Comparison of ENCODE assay signal across 8 cellular contexts in the genomic region with DNA sequence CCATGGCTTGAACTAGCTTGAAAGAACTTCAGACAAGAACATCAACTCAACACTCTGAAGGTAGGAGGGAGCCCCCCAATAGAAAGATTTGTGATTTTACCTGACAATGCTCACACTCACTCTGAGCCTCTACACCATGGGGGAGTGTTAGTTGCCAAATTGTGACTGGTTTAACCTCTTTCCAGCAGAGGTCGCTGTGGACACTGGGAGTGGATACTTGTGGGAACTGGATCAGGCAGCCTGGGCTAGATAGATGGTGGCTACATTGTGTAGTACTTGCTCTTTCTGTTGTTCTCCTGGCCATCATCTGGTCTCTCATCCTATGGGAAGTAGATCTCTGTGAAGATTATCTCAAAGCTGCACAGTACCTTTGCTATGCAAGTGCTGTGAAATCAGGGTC. TPM values are rescaled to one million over a fixed set of nuclear protein-coding genes. Genes with fewer than 3 reads are reported as not detected.
DNase-seq lines count a peak whose midpoint lies in the region; ATAC-seq, FAIRE-seq and TF ChIP-seq lines count a peak whose summit lies in the region.

No MANE protein-coding gene starts in this region.

- FAIRE-seq in GM12878 (lab: Jason Lieb, UNC): peak; percentile 95

- DNase-seq in HPDE6-E6E7 (ENCODE audit: extremely low spot score) (peak; percentile 67), NCI-H69 (lab: John Stamatoyannopoulos, UW) (peak; percentile 85), GM12878 (ENCODE audit: low read depth, low spot score) (peak; percentile 28), lung microvascular endothelial cell (ENCODE audit: low read depth in 2 of 2) (peak; percentile 38 to 47), kidney glomerular epithelial cell (lab: John Stamatoyannopoulos, UW) (no peak), activated gamma-delta T cell (lab: John Stamatoyannopoulos, UW) (no peak)

- 6% methylated on average over 1 of the region's 1 CpG for WGBS in GM12878 (ENCODE audit: insufficient coverage, insufficient replicate concordance, low lambda C conversion rate, missing lambda C conversion rate)

- H4K20me1 ChIP-seq in DOHH2 (ENCODE audit: control insufficient read depth, insufficient read depth, low read depth, low read length): no peaks in the 10 kb centered on the region
- no peaks in the 10 kb centered on the region for H4K20me1 ChIP-seq in GM12878 (ENCODE audit: control insufficient read depth, insufficient read depth)

- H2AFZ ChIP-seq in GM12878 (ENCODE audit: control insufficient read depth, low read depth, low read length): no peak overlapping the region

- peaks cover 11% of the 10 kb centered on the region; the same call in 1 of the 2 replicates for H3K27me3 ChIP-seq in DOHH2 (ENCODE audit: control insufficient read depth, low read length)
- 0 out of 4 replicates have a peak, but pooled peaks cover 0 to 2% of the 10 kb centered on the region in 2 experiments for H3K27me3 ChIP-seq in GM12878 (replicated peaks in 1 of 2; ENCODE audit: control insufficient read depth in 2 of 2, insufficient read depth in 2 of 2, low read length in 1 of 2)

- H3K4me2 ChIP-seq in DOHH2 (ENCODE audit: low read length): no peak overlapping the region
- H3K4me2 ChIP-seq in GM12878 (ENCODE audit: control insufficient read depth, insufficient read depth): no peak overlapping the region

- H3K79me2 ChIP-seq in DOHH2 (ENCODE audit: control insufficient read depth, low read length) (no peaks in the 10 kb centered on the region), GM12878 (ENCODE audit: control insufficient read depth, insufficient read depth, low read length) (no peaks in the 10 kb centered on the region)

- H3F3A ChIP-seq in DOHH2 (ENCODE audit: control insufficient read depth, insufficient read depth): no peaks in the 10 kb centered on the region

- SMC1A ChIA-PET in GM12878 (lab: Charles Lee; ENCODE audit: uncharacterized antibody, unreplicated experiment): interaction anchor here (0.9 to 2.4 kb wide), 2 partner anchors 25 to 66 kb away, joined by 3 to 18 read pairs; no protein-coding TSS in a partner anchor

- ATAC-seq in GM12878 (peak; percentile 64), GM21526 (IDR thresholded peaks at IDR 0.05; ENCODE audit: low FRiP score, unreplicated experiment) (no peak)

- CTCF ChIA-PET in GM12878 (lab: Yijun Ruan, JAX): interaction anchor here (0.9 to 7.3 kb wide), 7 partner anchors 9 to 82 kb away, joined by 3 to 82 read pairs (median 6); no protein-coding TSS in a partner anchor

- H3K9me2 ChIP-seq in DOHH2 (replicated peaks; ENCODE audit: control insufficient read depth, low read length): no peaks in the 10 kb centered on the region

- POLR2A ChIA-PET in GM12878 (lab: Charles Lee): interaction anchor here (0.6 kb wide), 1 partner anchor 37 kb away, joined by 4 read pairs; no protein-coding TSS in a partner anchor

- H3K4me3 ChIP-seq in DOHH2 (ENCODE audit: low read length): no peak overlapping the region
- H3K4me3 ChIP-seq in GM12878: no peak overlapping the region

- intact Hi-C loops in GM12878 (cut with micrococcal nuclease; ENCODE audit: unreplicated experiment): loop anchor here (1.0 to 5.0 kb wide), 3 partner anchors 29 to 78 kb away; no protein-coding TSS in a partner anchor

- H3K4me1 ChIP-seq in DOHH2 (ENCODE audit: control insufficient read depth, low read length): peaks cover 12% of the 10 kb centered on the region
- no peaks in the 10 kb centered on the region for H3K4me1 ChIP-seq in GM12878 (ENCODE audit: control insufficient read depth, insufficient read depth, low read length)

- H3K36me3 ChIP-seq in DOHH2 (ENCODE audit: control insufficient read depth, low read length) (no peaks in the 10 kb centered on the region), GM12878 (ENCODE audit: control insufficient read depth in 2 of 2, insufficient read depth in 2 of 2, low read length in 1 of 2) (no peaks in the 10 kb centered on the region)

- RAD21 ChIA-PET in GM12878 (lab: Charles Lee; ENCODE audit: unreplicated experiment): interaction anchor here (0.7 to 1.3 kb wide), 3 partner anchors 9 to 76 kb away, joined by 3 read pairs; no protein-coding TSS in a partner anchor

- H3K9me3 ChIP-seq in DOHH2 (ENCODE audit: control insufficient read depth, insufficient read depth, low read length) (no peaks in the 10 kb centered on the region), GM12878 (replicated peaks; ENCODE audit: control insufficient read depth, insufficient read depth, low read length) (no peaks in the 10 kb centered on the region)

- TF ChIP-seq EP300 in GM12878 (IDR thresholded peaks at IDR 0.05; ENCODE audit: borderline replicate concordance in 1 of 2, control insufficient read depth in 1 of 2, low read depth in 2 of 2, low read length in 2 of 2): no peak

- TF ChIP-seq POLR2A in GM12878 (IDR thresholded peaks at IDR 0.05; ENCODE audit: low read depth, low read length): no peak

- no peak overlapping the region for H3K9ac ChIP-seq in GM12878 (ENCODE audit: control insufficient read depth, insufficient read depth, low read length)

- in situ Hi-C loops in GM12878 (cut with MboI): loop anchor here (5.0 kb wide), 1 partner anchor 67 kb away; no protein-coding TSS in a partner anchor

- peak; percentile 91 for TF ChIP-seq RAD21 in GM12878 (IDR thresholded peaks at IDR 0.05; ENCODE audit: insufficient read depth, low read depth, low read length)

- BruUV-seq in GM12878 (replicated peaks; lab: Mats Ljungman, UMichigan): no TSS peak

- H3K27ac ChIP-seq in DOHH2 (ENCODE audit: low read depth, low read length) (no peak overlapping the region), GM12878 (ENCODE audit: control insufficient read depth, insufficient read depth) (no peak overlapping the region)

- peak; percentile 80 for TF ChIP-seq CTCF in DOHH2 (IDR thresholded peaks at IDR 0.05; ENCODE audit: low read depth, low read length, poor library complexity, severe bottlenecking)
- peak; percentile 78 to 81 (median 80) for TF ChIP-seq CTCF in GM12878 (IDR thresholded peaks at IDR 0.05 in 2 of 3, conservative IDR thresholded peaks at IDR 0.05 in 1 of 3; ENCODE audit: control insufficient read depth in 2 of 3, extremely low read depth in 1 of 3, insufficient read depth in 1 of 3, low read depth in 3 of 3, low read length in 3 of 3)

TF ChIP-seq in GM12878, 131 proteins besides CTCF, POLR2A, EP300 and RAD21:
- TF ChIP-seq RUNX3 (IDR thresholded peaks at IDR 0.05; ENCODE audit: low read length): peak; percentile 53; the same call in 1 of the 2 replicates
- TF ChIP-seq SUZ12 (IDR thresholded peaks at IDR 0.05; ENCODE audit: unreplicated experiment): no peak
- peak; percentile 91 for TF ChIP-seq SMC3 (IDR thresholded peaks at IDR 0.05; ENCODE audit: borderline replicate concordance, low read length)
- TF ChIP-seq NFIC (IDR thresholded peaks at IDR 0.05; ENCODE audit: low read depth, low read length): no peak
- 0 out of 2 replicates have a peak, but pooled peaks have one; percentile 53 for TF ChIP-seq IRF4 (IDR thresholded peaks at IDR 0.05; ENCODE audit: low read depth, low read length)
- TF ChIP-seq RCOR1 (conservative IDR thresholded peaks at IDR 0.05; ENCODE audit: low read depth, low read length): no peak
- TF ChIP-seq, protein P1, sequence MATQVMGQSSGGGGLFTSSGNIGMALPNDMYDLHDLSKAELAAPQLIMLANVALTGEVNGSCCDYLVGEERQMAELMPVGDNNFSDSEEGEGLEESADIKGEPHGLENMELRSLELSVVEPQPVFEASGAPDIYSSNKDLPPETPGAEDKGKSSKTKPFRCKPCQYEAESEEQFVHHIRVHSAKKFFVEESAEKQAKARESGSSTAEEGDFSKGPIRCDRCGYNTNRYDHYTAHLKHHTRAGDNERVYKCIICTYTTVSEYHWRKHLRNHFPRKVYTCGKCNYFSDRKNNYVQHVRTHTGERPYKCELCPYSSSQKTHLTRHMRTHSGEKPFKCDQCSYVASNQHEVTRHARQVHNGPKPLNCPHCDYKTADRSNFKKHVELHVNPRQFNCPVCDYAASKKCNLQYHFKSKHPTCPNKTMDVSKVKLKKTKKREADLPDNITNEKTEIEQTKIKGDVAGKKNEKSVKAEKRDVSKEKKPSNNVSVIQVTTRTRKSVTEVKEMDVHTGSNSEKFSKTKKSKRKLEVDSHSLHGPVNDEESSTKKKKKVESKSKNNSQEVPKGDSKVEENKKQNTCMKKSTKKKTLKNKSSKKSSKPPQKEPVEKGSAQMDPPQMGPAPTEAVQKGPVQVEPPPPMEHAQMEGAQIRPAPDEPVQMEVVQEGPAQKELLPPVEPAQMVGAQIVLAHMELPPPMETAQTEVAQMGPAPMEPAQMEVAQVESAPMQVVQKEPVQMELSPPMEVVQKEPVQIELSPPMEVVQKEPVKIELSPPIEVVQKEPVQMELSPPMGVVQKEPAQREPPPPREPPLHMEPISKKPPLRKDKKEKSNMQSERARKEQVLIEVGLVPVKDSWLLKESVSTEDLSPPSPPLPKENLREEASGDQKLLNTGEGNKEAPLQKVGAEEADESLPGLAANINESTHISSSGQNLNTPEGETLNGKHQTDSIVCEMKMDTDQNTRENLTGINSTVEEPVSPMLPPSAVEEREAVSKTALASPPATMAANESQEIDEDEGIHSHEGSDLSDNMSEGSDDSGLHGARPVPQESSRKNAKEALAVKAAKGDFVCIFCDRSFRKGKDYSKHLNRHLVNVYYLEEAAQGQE (IDR thresholded peaks at IDR 0.05; ENCODE audit: low read depth, low read length): peak; percentile 43; the same call in 1 of the 2 replicates
TF ChIP-seq in GM12878: peak in this region for 4.

RNA-seq across cellular contexts. Expression of a gene that starts 2.9 kb away (rescaled TPM):
- total RNA-seq in GM12878 (2013; cell fraction: nucleolus; rRNA removed): 0.59 and 1.4 TPM in 2 replicates
- total RNA-seq in GM12878 (2014; rRNA removed): 0.49 and 2.0 TPM in 2 replicates
- total RNA-seq in GM12878 (2014; rRNA removed; fragmentation: Illumina TruSeq; extraction: Trizol): 0.76 and 0.83 TPM in 2 replicates
- total RNA-seq in GM12878 (2021): 1.5 and 1.8 TPM in 2 replicates
- 0.50 TPM for polyA plus RNA-seq in GM12878 (2011; ENCODE audit: low read depth)
- polyA plus RNA-seq in GM12878 (2011; rRNA removed): 0.04 TPM in 1 of 2 replicates, not detected in the other
- 0.07 and 0.24 TPM in 2 replicates for polyA plus RNA-seq in GM12878 (2011; cell fraction: cytosol; rRNA removed)
- polyA plus RNA-seq in GM12878 (2011; cell fraction: nucleus; rRNA removed): 0.28 and 1.0 TPM in 2 replicates
- polyA plus RNA-seq in GM12878 (2012): 0.48 and 0.60 TPM in 2 replicates
- polyA plus RNA-seq in GM12878 (2014; fragmentation: Illumina TruSeq; extraction: Trizol): 0.05 and 0.90 TPM in 2 replicates
- under 1 TPM; 0.06 to 0.22 TPM for polyA plus RNA-seq in GM12878 (2014; fragmentation: Nextera tagmentation; extraction: Ambion mirVana)
- polyA plus RNA-seq in GM12878 (2014; rRNA removed): 0.99 and 1.5 TPM in 2 replicates
- polyA plus RNA-seq in GM12878 (2016; fragmentation: Nextera tagmentation; extraction: Ambion mirVana): 1 to 10 TPM; 1.6 to 1.7 TPM
- polyA minus RNA-seq in GM12878 (2011; rRNA and poly(A)+ RNA removed): not detected in 2 replicates
- polyA minus RNA-seq in GM12878 (2011; cell fraction: cytosol; rRNA and poly(A)+ RNA removed): 0.73 TPM in 1 of 2 replicates, not detected in the other
- polyA minus RNA-seq in GM12878 (2011; cell fraction: nucleus; rRNA and poly(A)+ RNA removed): not detected in 2 replicates
- total RNA-seq in lung microvascular endothelial cell: under 0.01 TPM in 2 replicates

Comparison
In these comparisons a context has a peak if more than half of its experiments do, and no peak if none do; other contexts are left out.
1. DNase-seq: peak in HPDE6-E6E7 (single experiment), NCI-H69 (single experiment), GM12878 (single experiment) and lung microvascular endothelial cell (2 of 2); none in kidney glomerular epithelial cell (single experiment) and activated gamma-delta T cell (single experiment).